Comparison of ENCODE assay signal across 16 cellular contexts in the genomic region with DNA sequence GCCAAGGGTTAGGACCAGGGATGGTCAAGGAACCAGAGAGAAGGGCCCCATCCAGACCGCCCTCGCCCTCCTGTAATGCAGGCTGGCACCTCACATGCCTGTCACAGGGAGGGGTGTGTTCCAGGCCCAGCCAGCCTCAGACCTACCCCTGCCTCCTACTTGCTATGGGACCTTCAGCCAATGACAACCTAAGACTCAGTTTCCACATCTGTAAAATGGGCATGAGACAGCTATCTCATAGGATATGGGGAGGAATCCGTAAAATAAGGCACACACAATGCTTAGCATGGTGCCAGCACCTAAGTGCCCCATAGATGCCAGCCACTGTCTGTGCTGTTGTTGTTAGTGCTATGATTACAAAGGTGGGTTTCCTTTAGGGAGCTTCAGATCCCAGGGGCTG. TPM values are rescaled to one million over a fixed set of nuclear protein-coding genes. Genes with fewer than 3 reads are reported as not detected.
DNase-seq lines count a peak whose midpoint lies in the region; ATAC-seq and TF ChIP-seq lines count a peak whose summit lies in the region.
"Had no signal": no experiment of that assay in that cellular context is flagged by ENCODE, and none has a peak within 500 bp of the region (broad histone marks: within the 10 kb centered on the region; RNA-seq: fewer than 3 reads in every experiment).

No MANE protein-coding gene starts in this region.

- H3K9me3 ChIP-seq in left ventricle myocardium inferior (replicated peaks), result no peaks in the 10 kb centered on the region
- no peaks in the 10 kb centered on the region for H3K9me3 ChIP-seq in endodermal cell (ENCODE audit: control insufficient read depth, low read length)
- peaks cover 0 to 2% of the 10 kb centered on the region in 2 donors for H3K9me3 ChIP-seq in neuronal stem cell (replicated peaks in 1 of 2; ENCODE audit: control insufficient read depth in 2 of 2, insufficient read depth in 1 of 2, low read depth in 1 of 2, low read length in 2 of 2)
- H3K9me3 ChIP-seq: A549, Caco-2, HAP-1 had no signal

- no peaks in the 10 kb centered on the region for H3K4me1 ChIP-seq in left ventricle myocardium inferior
- H3K4me1 ChIP-seq in endodermal cell (ENCODE audit: control insufficient read depth, insufficient read depth, low read length), result no peaks in the 10 kb centered on the region
- H3K4me1 ChIP-seq in neuronal stem cell (ENCODE audit: control insufficient read depth in 2 of 2, insufficient read depth in 1 of 2, low read depth in 1 of 2, low read length in 2 of 2), result peaks cover 2 to 27% of the 10 kb centered on the region in 2 donors
- H3K4me1 ChIP-seq: A549, Caco-2, HAP-1 had no signal

- H4K8ac ChIP-seq in neuronal stem cell (ENCODE audit: low read depth, low read length), result no peak overlapping the region

- no peaks in the 10 kb centered on the region for H3K79me1 ChIP-seq in neuronal stem cell (ENCODE audit: low read depth, low read length)

- no peak overlapping the region for H2BK5ac ChIP-seq in neuronal stem cell (ENCODE audit: low read length)

- no peak overlapping the region for H4K91ac ChIP-seq in neuronal stem cell (ENCODE audit: low read depth, low read length, poor library complexity)

- no peaks in the 10 kb centered on the region for H3K9me3 Mint-ChIP-seq in endodermal cell
- H3K9me3 Mint-ChIP-seq: CD4-positive, alpha-beta T cell had no signal

- no peak overlapping the region for H2AFZ ChIP-seq in neuronal stem cell (ENCODE audit: low read length)
- H2AFZ ChIP-seq: GM23248 had no signal

- TF ChIP-seq CTCF in left ventricle myocardium inferior (IDR thresholded peaks at IDR 0.05; ENCODE audit: borderline replicate concordance) (no peak), endodermal cell (conservative IDR thresholded peaks at IDR 0.05) (no peak)

- no peak overlapping the region for H3K4me2 ChIP-seq in neuronal stem cell (ENCODE audit: insufficient read depth, low read length, poor library complexity, severe bottlenecking)
- H3K4me2 ChIP-seq: A549 had no signal

- no peaks in the 10 kb centered on the region for H3K36me3 Mint-ChIP-seq in endodermal cell (ENCODE audit: low read depth)

- no peak overlapping the region for H3K4me3 Mint-ChIP-seq in endodermal cell
- H3K4me3 Mint-ChIP-seq: CD4-positive, alpha-beta T cell had no signal

- intact Hi-C loops in Right ventricle myocardium inferior (cut with DNase I) (no loop called here), left ventricle myocardium inferior (cut with micrococcal nuclease) (no loop called here)

- peak overlapping the region; percentile 90 for H3K23ac ChIP-seq in neuronal stem cell (ENCODE audit: low read depth, low read length, poor library complexity)

- no peak overlapping the region for H2AK5ac ChIP-seq in neuronal stem cell (ENCODE audit: low read depth, low read length)

- H3K4me1 Mint-ChIP-seq in endodermal cell, result no peaks in the 10 kb centered on the region

- H3K27me3 ChIP-seq in left ventricle myocardium inferior (ENCODE audit: low read depth), result peaks cover 39% of the 10 kb centered on the region
- no peaks in the 10 kb centered on the region for H3K27me3 ChIP-seq in endodermal cell (ENCODE audit: control insufficient read depth, insufficient read depth, low read length, poor library complexity, severe bottlenecking)
- H3K27me3 ChIP-seq in neuronal stem cell (ENCODE audit: control insufficient read depth in 3 of 3, insufficient read depth in 3 of 3, low read depth in 1 of 3, low read length in 3 of 3), result no peaks in the 10 kb centered on the region

- no peak overlapping the region for H2BK15ac ChIP-seq in neuronal stem cell (ENCODE audit: low read length)

- no peak overlapping the region for H2BK12ac ChIP-seq in neuronal stem cell (ENCODE audit: low read length)

- peak overlapping the region; percentile 64 for H3K18ac ChIP-seq in neuronal stem cell (ENCODE audit: low read length)

- no peak overlapping the region for H2BK120ac ChIP-seq in neuronal stem cell (ENCODE audit: low read depth, low read length)

- H3K4ac ChIP-seq in neuronal stem cell (ENCODE audit: low read length), result no peak overlapping the region

- H3K27ac Mint-ChIP-seq in endodermal cell, result no peak overlapping the region
- H3K27ac Mint-ChIP-seq: CD4-positive, alpha-beta T cell had no signal

- H3K36me3 ChIP-seq in left ventricle myocardium inferior, result no peaks in the 10 kb centered on the region
- H3K36me3 ChIP-seq in endodermal cell (ENCODE audit: control insufficient read depth, insufficient read depth, low read length), result no peaks in the 10 kb centered on the region
- peaks cover 0 to 4% of the 10 kb centered on the region in 2 donors for H3K36me3 ChIP-seq in neuronal stem cell (replicated peaks in 1 of 2; ENCODE audit: control insufficient read depth in 2 of 2, insufficient read depth in 2 of 2, low read length in 2 of 2)
- H3K36me3 ChIP-seq: HAP-1 had no signal

- no peak overlapping the region for H3K9ac ChIP-seq in endodermal cell (ENCODE audit: extremely low read depth, low read length, poor library complexity, severe bottlenecking)
- no peak overlapping the region for H3K9ac ChIP-seq in neuronal stem cell (ENCODE audit: low read depth, low read length, poor library complexity)
- H3K9ac ChIP-seq: GM23248 had no signal

- H3K27ac ChIP-seq in left ventricle myocardium inferior (replicated peaks), result no peak overlapping the region
- H3K27ac ChIP-seq in endodermal cell (ENCODE audit: low read depth, low read length), result peak overlapping the region; percentile 84
- H3K27ac ChIP-seq in neuronal stem cell (replicated peaks; ENCODE audit: low read length), result no peak overlapping the region
- H3K27ac ChIP-seq: 22Rv1, A549, C4-2B, GM23248 had no signal

- H3K4me3 ChIP-seq in left ventricle myocardium inferior (no peak overlapping the region), endodermal cell (ENCODE audit: low read length) (no peak overlapping the region), neuronal stem cell (ENCODE audit: low read length in 2 of 2) (no peak overlapping the region)
- H3K4me3 ChIP-seq: A549, GM23248, HAP-1 had no signal

- no peak for ATAC-seq in Right ventricle myocardium inferior
- ATAC-seq: A549 had no signal

- H3K27me3 Mint-ChIP-seq in endodermal cell (ENCODE audit: insufficient read depth), result no peaks in the 10 kb centered on the region

- DNase-seq in Right ventricle myocardium inferior (ENCODE audit: missing footprints), result peak; percentile 51
- no peak for DNase-seq in left ventricle myocardium inferior
- no peak for DNase-seq in endodermal cell
- no peak for DNase-seq in neuronal stem cell (ENCODE audit: low spot score)
- DNase-seq in pons (ENCODE audit: low spot score), result no peak
- DNase-seq in NCI-H1105 (lab: John Stamatoyannopoulos, UW), result no peak
- no peak for DNase-seq in DMS79 (lab: John Stamatoyannopoulos, UW)
- DNase-seq: AML-193; Caco-2; CD4-positive, alpha-beta T cell; GDM1; GM23248 had no signal

- H3K14ac ChIP-seq in neuronal stem cell (ENCODE audit: low read length), result peak overlapping the region; percentile 71

- 89 to 95% methylated on average over 1 to 3 of the region's 3 CpGs for WGBS in endodermal cell (ENCODE audit: insufficient coverage in 1 of 2, insufficient read length in 1 of 2), 2 experiments
- no CpG with 5 or more reads among the region's 3 CpGs for WGBS in neuronal stem cell (ENCODE audit: extremely low coverage in 2 of 2, insufficient read length in 2 of 2, insufficient replicate concordance in 1 of 2), 2 donors

RNA-seq across cellular contexts. Expression of gene KIF17, which starts 7.9 kb away (rescaled TPM):
- total RNA-seq in Right ventricle myocardium inferior, result 6.0 TPM
- 4.6 TPM for total RNA-seq in left ventricle myocardium inferior
- total RNA-seq in endodermal cell, result 1 to 10 TPM; 4.2 to 8.0 TPM
- 7.4 TPM for polyA plus RNA-seq in endodermal cell (2013, experiment 1 of 2)
- 5.7 TPM for polyA plus RNA-seq in endodermal cell (2013, experiment 2 of 2)
- 5.8 TPM for polyA plus RNA-seq in neuronal stem cell (2013, experiment 1 of 2)
- polyA plus RNA-seq in neuronal stem cell (2013, experiment 2 of 2), result 5.8 TPM
- total RNA-seq: CD4-positive, alpha-beta T cell had no signal

RNA-seq across cellular contexts. Expression of gene SH2D5, which starts 22.6 kb away (rescaled TPM):
- total RNA-seq in Right ventricle myocardium inferior (not detected), left ventricle myocardium inferior (not detected), endodermal cell (1 to 10 TPM; 4.0 to 5.0 TPM)
- polyA plus RNA-seq in endodermal cell (2013, experiment 1 of 2), result 6.6 TPM
- polyA plus RNA-seq in endodermal cell (2013, experiment 2 of 2), result 5.1 TPM
- polyA plus RNA-seq in neuronal stem cell (2013, experiment 1 of 2), result 5.5 TPM
- 5.3 TPM for polyA plus RNA-seq in neuronal stem cell (2013, experiment 2 of 2)

RNA-seq across cellular contexts. Expression of gene DDOST, which starts 48.7 kb away (rescaled TPM):
- total RNA-seq in Right ventricle myocardium inferior (150 TPM), left ventricle myocardium inferior (120 TPM), endodermal cell (100 to 1,000 TPM; 252 to 280 TPM)
- 170 TPM for polyA plus RNA-seq in endodermal cell (2013, experiment 1 of 2)
- polyA plus RNA-seq in endodermal cell (2013, experiment 2 of 2), result 153 TPM
- 115 TPM for polyA plus RNA-seq in neuronal stem cell (2013, experiment 1 of 2)
- 115 TPM for polyA plus RNA-seq in neuronal stem cell (2013, experiment 2 of 2)
